In genomic region chr20:13101701-13102100, GRCh38 we compare ENCODE assay signal across 23 cellular contexts.
DNase-seq lines count a peak whose midpoint lies in the region; ATAC-seq, FAIRE-seq and TF ChIP-seq lines count a peak whose summit lies in the region.
"Had no signal": no experiment of that assay in that cellular context is flagged by ENCODE, and none has a peak within 500 bp of the region (broad histone marks: within the 10 kb centered on the region; RNA-seq: fewer than 3 reads in every experiment).

No MANE protein-coding gene starts in this region.

- H2BK12ac ChIP-seq in trophoblast cell (ENCODE audit: low read length) = no peak overlapping the region

- no peak overlapping the region for H4K12ac ChIP-seq in trophoblast cell (ENCODE audit: low read depth, low read length)

- H4K20me1 ChIP-seq in fibroblast of lung (ENCODE audit: control insufficient read depth, extremely low read depth, insufficient read depth, low read length) = no peaks in the 10 kb centered on the region

- H3K4me2 ChIP-seq in fibroblast of lung (ENCODE audit: extremely low read depth, insufficient read depth, low read length) = no peak overlapping the region
- no peak overlapping the region for H3K4me2 ChIP-seq in trophoblast cell (ENCODE audit: low read length)

- no peak overlapping the region for H4K8ac ChIP-seq in trophoblast cell (ENCODE audit: low read depth, low read length)

- ATAC-seq in body of pancreas (no peak), GM21737 (IDR thresholded peaks at IDR 0.05; ENCODE audit: unreplicated experiment) (no peak)
- ATAC-seq: K562; stimulated activated naive B cell treated with anti-CD40 and anti-IgM and Interleukin-4, amounts not matched to agents 10 μg/mL and 1 μg/mL and 100 μg/mL, for 72 hours had no signal

- H3K27me3 ChIP-seq in fibroblast of lung (ENCODE audit: control insufficient read depth, insufficient read depth, low read length) (no peaks in the 10 kb centered on the region), trophoblast cell (ENCODE audit: insufficient read depth, low read length) (no peaks in the 10 kb centered on the region), body of pancreas (no peaks in the 10 kb centered on the region)
- H3K27me3 ChIP-seq: tibial artery had no signal

- no peak for FAIRE-seq in RCC 7860 (lab: Jason Lieb, UNC)
- FAIRE-seq: H1, K562 had no signal

- H3K23ac ChIP-seq in trophoblast cell (ENCODE audit: low read length) = no peak overlapping the region

- no peak overlapping the region for H3K18ac ChIP-seq in trophoblast cell (ENCODE audit: low read length)

- no peak for TF ChIP-seq POLR2A in body of pancreas (IDR thresholded peaks at IDR 0.05)

- intact Hi-C loops in body of pancreas (cut with DNase I) = no loop called here

- H3K9me3 ChIP-seq in fibroblast of lung (ENCODE audit: control insufficient read depth, insufficient read depth, low read depth, low read length) = no peaks in the 10 kb centered on the region
- H3K9me3 ChIP-seq in trophoblast cell (ENCODE audit: insufficient read depth, low read depth, low read length) = no peaks in the 10 kb centered on the region
- H3K9me3 ChIP-seq in body of pancreas = no peaks in the 10 kb centered on the region
- H3K9me3 ChIP-seq: SJCRH30, tibial artery had no signal

- H2AK5ac ChIP-seq in trophoblast cell (ENCODE audit: low read length) = no peak overlapping the region

- H3K14ac ChIP-seq in trophoblast cell (ENCODE audit: low read length) = no peak overlapping the region

- H3K79me2 ChIP-seq in fibroblast of lung (ENCODE audit: control insufficient read depth, insufficient read depth, low read length) = no peaks in the 10 kb centered on the region
- no peaks in the 10 kb centered on the region for H3K79me2 ChIP-seq in trophoblast cell (ENCODE audit: control insufficient read depth, insufficient read depth, low read length, poor library complexity)

- no peaks in the 10 kb centered on the region for H3K4me1 ChIP-seq in fibroblast of lung (ENCODE audit: control insufficient read depth, extremely low read depth, insufficient read depth, low read length)
- H3K4me1 ChIP-seq in trophoblast cell (ENCODE audit: control insufficient read depth in 1 of 2, insufficient read depth in 2 of 2, low read length in 2 of 2) = peaks cover 17 to 26% of the 10 kb centered on the region in 2 experiments
- peaks cover 4% of the 10 kb centered on the region for H3K4me1 ChIP-seq in body of pancreas
- H3K4me1 ChIP-seq: SJCRH30, tibial artery had no signal

- no CpG with 5 or more reads among the region's 5 CpGs for WGBS in trophoblast cell (ENCODE audit: extremely low coverage, insufficient coverage, insufficient read length)
- 67 to 79% methylated on average over 5 of the region's 5 CpGs for WGBS in body of pancreas, 2 donors

- H3K27ac ChIP-seq in fibroblast of lung (ENCODE audit: insufficient read depth, low read length) (no peak overlapping the region), trophoblast cell (ENCODE audit: low read depth, low read length) (no peak overlapping the region), body of pancreas (no peak overlapping the region), substantia nigra (ENCODE audit: low read depth, low read length, poor library complexity, severe bottlenecking) (no peak overlapping the region)
- H3K27ac ChIP-seq: HL-60, SJCRH30, tibial artery had no signal

- no peak overlapping the region for H3K4ac ChIP-seq in trophoblast cell (ENCODE audit: low read depth, low read length)

- TF ChIP-seq CTCF in fibroblast of lung (conservative IDR thresholded peaks at IDR 0.05 in 1 of 2, IDR thresholded peaks at IDR 0.05 in 1 of 2; ENCODE audit: low read depth in 1 of 2, low read length in 2 of 2) (no peak), body of pancreas (IDR thresholded peaks at IDR 0.05) (no peak)

- DNase-seq in Daoy (ENCODE audit: low read depth) (peak; percentile 8), RCC 7860 (ENCODE audit: low spot score) (peak; percentile 7), fibroblast of lung (ENCODE audit: low read depth in 2 of 2) (peak; percentile 47 to 65), trophoblast cell (peak; percentile 49 to 61), body of pancreas (no peak), substantia nigra (lab: John Stamatoyannopoulos, UW) (no peak), NCI-H748 treated with DMSO at 0.1 percent for 48 hours (lab: John Stamatoyannopoulos, UW) (no peak)
- DNase-seq: ACHN; CD4-positive, CD25-positive, alpha-beta regulatory T cell; DMS79; left colon; NCI-H1048; NCI-H2107; NCI-H69; OCI-M1; SJCRH30; stimulated activated CD4-positive, alpha-beta T cell treated with anti-CD3 and anti-CD28 coated beads, Interleukin-15, amount 100 ng/mL, for 24 hours; stimulated activated naive B cell treated with anti-CD40 and anti-IgM and Interleukin-4, amounts not matched to agents 10 μg/mL and 1 μg/mL and 100 μg/mL, for 72 hours; tibial artery had no signal

- no peaks in the 10 kb centered on the region for H3K79me1 ChIP-seq in trophoblast cell (ENCODE audit: low read length)

- H3K4me3 ChIP-seq in fibroblast of lung (replicated peaks in 1 of 4; ENCODE audit: control extremely low read depth in 1 of 4, insufficient read depth in 1 of 4, low read depth in 3 of 4, low read length in 4 of 4) (no peak overlapping the region), trophoblast cell (ENCODE audit: low read depth, low read length) (no peak overlapping the region), body of pancreas (no peak overlapping the region)
- H3K4me3 ChIP-seq: K562, SJCRH30, tibial artery had no signal

- no peak overlapping the region for H2BK120ac ChIP-seq in trophoblast cell (ENCODE audit: insufficient read depth, low read length, poor library complexity)

- H3K9ac ChIP-seq in fibroblast of lung (ENCODE audit: insufficient read depth, low read length) (no peak overlapping the region), trophoblast cell (ENCODE audit: low read length) (no peak overlapping the region)

- H3K36me3 ChIP-seq in fibroblast of lung (ENCODE audit: control insufficient read depth, insufficient read depth, low read length) (no peaks in the 10 kb centered on the region), trophoblast cell (ENCODE audit: control insufficient read depth in 1 of 2, insufficient read depth in 2 of 2, low read length in 2 of 2) (no peaks in the 10 kb centered on the region), body of pancreas (replicated peaks in 1 of 2; ENCODE audit: insufficient read depth in 1 of 2, low read depth in 2 of 2) (no peaks in the 10 kb centered on the region)
- H3K36me3 ChIP-seq: SJCRH30, tibial artery had no signal

- H2BK5ac ChIP-seq in trophoblast cell (ENCODE audit: low read depth, low read length, poor library complexity) = no peak overlapping the region

- H2AFZ ChIP-seq in fibroblast of lung (ENCODE audit: low read length) (no peak overlapping the region), trophoblast cell (ENCODE audit: insufficient read depth, low read length, poor library complexity) (no peak overlapping the region)

- H4K91ac ChIP-seq in trophoblast cell (ENCODE audit: low read depth, low read length) = no peak overlapping the region

Comparison
In these comparisons a context has a peak if more than half of its experiments do, and no peak if none do; other contexts are left out.
1. DNase-seq: peak in Daoy (single experiment), RCC 7860 (single experiment), fibroblast of lung (2 of 2) and trophoblast cell (2 of 2); none in body of pancreas (0 of 4), substantia nigra (0 of 49) and NCI-H748 treated with DMSO at 0.1 percent for 48 hours (single experiment).